ENCODE assay signal across 10 cellular contexts in genomic region chr11:1153951-1154487, GRCh38. TPM values are rescaled to one million over a fixed set of nuclear protein-coding genes. Genes with fewer than 3 reads are reported as not detected.
DNase-seq lines count a peak whose midpoint lies in the region; ATAC-seq and TF ChIP-seq lines count a peak whose summit lies in the region.
"Had no signal": no experiment of that assay in that cellular context is flagged by ENCODE, and none has a peak within 500 bp of the region (broad histone marks: within the 10 kb centered on the region; RNA-seq: fewer than 3 reads in every experiment).

No MANE protein-coding gene starts in this region.

- intact Hi-C loops in mucosa of descending colon (cut with DNase I, micrococcal nuclease): no loop called here

- H3K27ac ChIP-seq in HUES48 (ENCODE audit: low read depth, low read length): peak overlapping the region; percentile 17
- H3K27ac ChIP-seq: ovary had no signal

- DNase-seq in AG09309 (ENCODE audit: low read depth): peak; percentile 82
- DNase-seq in choroid plexus epithelial cell (ENCODE audit: low read depth): peak; percentile 89
- DNase-seq in mucosa of descending colon: peak; percentile 17 to 70 (median 45)
- no peak for DNase-seq in putamen (ENCODE audit: low spot score)
- no peak for DNase-seq in stimulated activated CD4-positive, alpha-beta T cell treated with anti-CD3 and anti-CD28 coated beads, Interleukin-15, amount 100 ng/mL, for 24 hours
- DNase-seq: MM.1S had no signal

- H3K9me3 ChIP-seq in HUES48 (ENCODE audit: control insufficient read depth, insufficient read depth, low read length): peaks cover 5% of the 10 kb centered on the region; the same call in 1 of the 2 replicates
- no peaks in the 10 kb centered on the region for H3K9me3 ChIP-seq in mucosa of descending colon
- H3K9me3 ChIP-seq: ovary had no signal

- H3K4me3 ChIP-seq in AG09309 (ENCODE audit: control insufficient read depth, low read depth, low read length) (no peak overlapping the region), HUES48 (ENCODE audit: low read depth, low read length) (no peak overlapping the region), choroid plexus epithelial cell (ENCODE audit: low read depth, low read length) (no peak overlapping the region), mucosa of descending colon (no peak overlapping the region)
- H3K4me3 ChIP-seq: ovary had no signal

- H3K4me1 ChIP-seq in HUES48 (ENCODE audit: control insufficient read depth, insufficient read depth, low read length): no peaks in the 10 kb centered on the region
- H3K4me1 ChIP-seq in mucosa of descending colon (ENCODE audit: low read depth): peaks cover 2% of the 10 kb centered on the region

- H3K9ac ChIP-seq in HUES48 (ENCODE audit: low read depth, low read length): no peak overlapping the region

- peak; percentile 76 for ATAC-seq in mucosa of descending colon
- ATAC-seq in GM19467 (IDR thresholded peaks at IDR 0.05; ENCODE audit: unreplicated experiment): no peak
- no peak for ATAC-seq in GM19397 (IDR thresholded peaks at IDR 0.05; ENCODE audit: unreplicated experiment)

- TF ChIP-seq CTCF in AG09309 (IDR thresholded peaks at IDR 0.05; ENCODE audit: control insufficient read depth, insufficient read depth, low read depth, low read length, missing control alignments): no peak
- no peak for TF ChIP-seq CTCF in choroid plexus epithelial cell (conservative IDR thresholded peaks at IDR 0.05; ENCODE audit: low read depth, low read length)
- no peak for TF ChIP-seq CTCF in mucosa of descending colon (IDR thresholded peaks at IDR 0.05)

- H3K27me3 ChIP-seq in HUES48 (ENCODE audit: control insufficient read depth, insufficient read depth, low read length): no peaks in the 10 kb centered on the region
- H3K27me3 ChIP-seq: ovary had no signal

- H3K36me3 ChIP-seq in HUES48 (ENCODE audit: control insufficient read depth, insufficient read depth, low read length): no peaks in the 10 kb centered on the region
- no peaks in the 10 kb centered on the region for H3K36me3 ChIP-seq in mucosa of descending colon (ENCODE audit: low read depth)
- H3K36me3 ChIP-seq: ovary had no signal

RNA-seq across cellular contexts. Expression of gene MUC5AC, which starts 3.7 kb away (rescaled TPM):
- total RNA-seq in mucosa of descending colon: under 1 TPM in 2 of 3 donors, not detected in 1; 0.03 to 0.63 TPM

Comparison
In these comparisons a context has a peak if more than half of its experiments do, and no peak if none do; other contexts are left out.
1. DNase-seq: peak in AG09309 (single experiment), choroid plexus epithelial cell (single experiment) and mucosa of descending colon (3 of 3); none in putamen (single experiment) and stimulated activated CD4-positive, alpha-beta T cell treated with anti-CD3 and anti-CD28 coated beads, Interleukin-15, amount 100 ng/mL, for 24 hours (single experiment).